In the genomic region with DNA sequence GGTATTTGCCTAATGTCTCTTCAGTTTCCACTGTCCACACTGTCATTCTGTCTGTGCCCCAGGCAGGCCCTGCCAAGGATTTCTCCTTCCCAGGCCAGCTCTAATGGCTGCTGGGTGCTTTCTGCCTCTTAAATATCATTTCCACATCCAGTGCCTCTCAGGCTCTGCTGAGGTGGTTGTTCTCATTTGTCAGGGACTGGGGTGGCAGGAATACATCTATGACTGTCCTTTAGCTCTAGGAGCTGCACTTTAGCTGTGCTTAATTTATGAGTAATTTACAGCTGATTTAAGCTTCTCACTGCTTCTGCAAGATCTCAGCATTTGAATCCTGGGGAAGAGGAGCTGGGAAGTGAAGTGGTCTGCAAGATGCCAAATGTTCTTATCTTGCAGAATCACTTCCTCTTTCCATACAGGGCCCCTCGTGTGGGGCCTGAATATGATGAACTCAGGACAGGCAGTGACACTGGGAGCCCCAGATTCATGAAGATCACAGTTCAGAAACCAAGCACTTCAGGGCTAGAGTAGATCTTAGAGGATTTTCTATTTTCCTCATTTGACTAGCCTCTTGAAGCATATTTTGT, we compare ENCODE assay signal across 12 cellular contexts.
DNase-seq lines count a peak whose midpoint lies in the region; ATAC-seq, FAIRE-seq and TF ChIP-seq lines count a peak whose summit lies in the region.
"Had no signal": no experiment of that assay in that cellular context is flagged by ENCODE, and none has a peak within 500 bp of the region (broad histone marks: within the 10 kb centered on the region; RNA-seq: fewer than 3 reads in every experiment).

No MANE protein-coding gene starts in this region.

- ATAC-seq in GM19463 (IDR thresholded peaks at IDR 0.05; ENCODE audit: unreplicated experiment) (peak; percentile 61), HG03097 (IDR thresholded peaks at IDR 0.05; ENCODE audit: low FRiP score, unreplicated experiment) (peak; percentile 52), HG03196 (IDR thresholded peaks at IDR 0.05; ENCODE audit: unreplicated experiment) (no peak)

- TF ChIP-seq CTCF in GM13977 (IDR thresholded peaks at IDR 0.05; ENCODE audit: extremely low read depth, insufficient read depth, missing control alignments): no peak

- peak overlapping the region; percentile 82 for H3K27ac ChIP-seq in angular gyrus (ENCODE audit: low read depth, low read length)
- H3K27ac ChIP-seq: adrenal gland, BLaER1, hepatocyte had no signal

- peak; percentile 76 for FAIRE-seq in GM18507 (lab: Jason Lieb, UNC)

- in situ Hi-C loops in GM13977 (cut with MboI; ENCODE audit: low pct_unique_long_range_greater_than_20kb, low sequenced_read_pairs, unreplicated experiment): no loop called here

- no peak for DNase-seq in GM18507 (ENCODE audit: extremely low spot score, insufficient read length, low read depth)
- DNase-seq in middle frontal gyrus (ENCODE audit: extremely low spot score, low spot score): no peak
- DNase-seq in GM13977 (ENCODE audit: low spot score): no peak
- DNase-seq in NCI-H2081 (lab: John Stamatoyannopoulos, UW): no peak
- DNase-seq: T-helper 2 cell had no signal
